In genomic region chr13:66329988-66330429, GRCh38 we compare ENCODE assay signal across 10 cellular contexts.
DNase-seq lines count a peak whose midpoint lies in the region; ATAC-seq and TF ChIP-seq lines count a peak whose summit lies in the region.
"Had no signal": no experiment of that assay in that cellular context is flagged by ENCODE, and none has a peak within 500 bp of the region (broad histone marks: within the 10 kb centered on the region; RNA-seq: fewer than 3 reads in every experiment).

No MANE protein-coding gene starts in this region.

- peak; percentile 14 for DNase-seq in HFFc6
- DNase-seq in NCI-H146 (lab: John Stamatoyannopoulos, UW), result peak; percentile 90
- DNase-seq in adipocyte (ENCODE audit: low read depth), result peak; percentile 37
- no peak for DNase-seq in osteocyte (ENCODE audit: extremely low spot score, unreplicated experiment)
- DNase-seq in cortex of kidney (lab: John Stamatoyannopoulos, UW), result no peak
- DNase-seq in COLO829 (ENCODE audit: low spot score), result no peak
- DNase-seq: Calu3; stimulated activated CD4-positive, alpha-beta T cell treated with anti-CD3 and anti-CD28 coated beads, Interleukin-4, amount 100 ng/mL, for 24 hours; T1000 had no signal

- H3K4me3 Mint-ChIP-seq in HFFc6, result peak overlapping the region; percentile 8; the same call in 1 of the 2 replicates
- no peak overlapping the region for H3K4me3 Mint-ChIP-seq in osteocyte (ENCODE audit: unreplicated experiment)

- H3K36me3 ChIP-seq in adipocyte (ENCODE audit: control insufficient read depth, insufficient read depth, low read length, severe bottlenecking), result no peaks in the 10 kb centered on the region

- no peak for ATAC-seq in HG02870 (IDR thresholded peaks at IDR 0.05; ENCODE audit: unreplicated experiment)

- no peak overlapping the region for H3K4me3 ChIP-seq in adipocyte (ENCODE audit: low read length)

- no peaks in the 10 kb centered on the region for H3K36me3 Mint-ChIP-seq in HFFc6 (ENCODE audit: low read depth)
- H3K36me3 Mint-ChIP-seq in osteocyte (ENCODE audit: unreplicated experiment), result no peaks in the 10 kb centered on the region

- no peaks in the 10 kb centered on the region for H3K4me1 ChIP-seq in adipocyte (ENCODE audit: control insufficient read depth, insufficient read depth, low read length)

- TF ChIP-seq CTCF in HFFc6 (IDR thresholded peaks at IDR 0.05) (no peak), osteocyte (IDR thresholded peaks at IDR 0.05) (no peak)

- no peak overlapping the region for H3K27ac Mint-ChIP-seq in HFFc6
- peak overlapping the region; percentile 9 for H3K27ac Mint-ChIP-seq in osteocyte (ENCODE audit: unreplicated experiment)

- peaks cover 8% of the 10 kb centered on the region; the same call in 1 of the 2 replicates for H3K4me1 Mint-ChIP-seq in HFFc6 (ENCODE audit: low read depth)
- H3K4me1 Mint-ChIP-seq in osteocyte (ENCODE audit: unreplicated experiment), result peaks cover 14% of the 10 kb centered on the region

- H3K9me3 ChIP-seq in adipocyte (ENCODE audit: control insufficient read depth, low read length), result no peaks in the 10 kb centered on the region

- H3K9me3 Mint-ChIP-seq in HFFc6 (no peaks in the 10 kb centered on the region), osteocyte (ENCODE audit: unreplicated experiment) (no peaks in the 10 kb centered on the region)

- H3K27me3 Mint-ChIP-seq in HFFc6 (ENCODE audit: insufficient read depth) (no peaks in the 10 kb centered on the region; the same call in 1 of the 2 replicates), osteocyte (ENCODE audit: unreplicated experiment) (no peaks in the 10 kb centered on the region)

- H3K27me3 ChIP-seq in adipocyte (replicated peaks; ENCODE audit: control insufficient read depth, insufficient read depth, low read length), result no peaks in the 10 kb centered on the region

- no peak overlapping the region for H3K9ac ChIP-seq in adipocyte (ENCODE audit: low read length)

Comparison
In these comparisons a context has a peak if more than half of its experiments do, and no peak if none do; other contexts are left out.
1. DNase-seq: peak in HFFc6 (single experiment), NCI-H146 (single experiment) and adipocyte (single experiment); none in osteocyte (single experiment), cortex of kidney (single experiment) and COLO829 (single experiment).